17 cellular contexts compared by ENCODE assay signal in the genomic region with DNA sequence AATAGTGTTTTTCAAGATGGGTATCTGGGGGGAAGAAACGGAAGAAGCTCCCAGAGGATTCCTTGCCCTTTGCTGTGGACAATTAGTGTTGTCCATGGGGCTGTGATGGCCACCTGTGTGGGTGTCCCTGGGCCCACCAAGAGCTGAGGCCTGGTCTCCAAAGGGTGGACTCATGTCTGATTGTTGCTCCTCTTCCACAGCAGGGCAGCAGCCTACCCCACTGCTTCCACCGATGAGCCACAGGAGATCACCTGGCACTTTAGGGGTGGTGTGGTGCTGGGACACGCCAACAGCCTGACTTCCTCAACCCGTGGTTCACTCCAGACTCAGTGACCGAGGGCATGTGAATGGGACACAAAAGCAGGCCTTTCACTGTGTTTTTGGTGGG. TPM values are rescaled to one million over a fixed set of nuclear protein-coding genes. Genes with fewer than 3 reads are reported as not detected.
"Had no signal": no experiment of that assay in that cellular context is flagged by ENCODE, and none has a peak within 500 bp of the region (broad histone marks: within the 10 kb centered on the region; RNA-seq: fewer than 3 reads in every experiment).

No MANE protein-coding gene starts in this region.

- H3K27me3 ChIP-seq: adrenal gland, vagina had no signal

- H3K9me3 ChIP-seq: adrenal gland, mucosa of descending colon, thoracic aorta, vagina had no signal

- H3K27ac ChIP-seq: adrenal gland, epithelial cell of prostate, thoracic aorta, vagina had no signal

- DNase-seq: activated CD4-positive, alpha-beta memory T cell treated with anti-CD3 and anti-CD28 coated beads, Interleukin-2, amount 10 ng/mL, durations not matched to agents 7 days and 5 days; activated CD4-positive, alpha-beta T cell treated with anti-CD3 and anti-CD28 coated beads for 4 hours; activated effector memory CD4-positive, alpha-beta T cell treated with anti-CD3 and anti-CD28 coated beads, Interleukin-2, amount 50 U/mL, for 16 hours; activated T-cell treated with anti-CD3 and anti-CD28 coated beads, Interleukin-2, amount 50 U/mL, for 24 hours; central memory CD4-positive, alpha-beta T cell; cortex of kidney; effector memory CD4-positive, alpha-beta T cell; mammary epithelial cell; naive thymus-derived CD4-positive, alpha-beta T cell; retina; stimulated activated CD4-positive, alpha-beta T cell treated with anti-CD3 and anti-CD28 coated beads, Interleukin-4, amount 100 ng/mL, for 4 hours; stimulated activated CD8-positive, alpha-beta memory T cell treated with anti-CD3 and anti-CD28 coated beads, Interleukin-4, amount 100 ng/mL, for 48 hours had no signal

- ATAC-seq: naive thymus-derived CD4-positive, alpha-beta T cell had no signal

- H3K4me3 ChIP-seq: adrenal gland, mucosa of descending colon, thoracic aorta, vagina had no signal

RNA-seq across cellular contexts. Expression of a gene that starts 25.1 kb away (rescaled TPM):
- total RNA-seq: activated CD4-positive, alpha-beta memory T cell treated with anti-CD3 and anti-CD28 coated beads, Interleukin-2, amount 10 ng/mL, durations not matched to agents 7 days and 5 days; naive thymus-derived CD4-positive, alpha-beta T cell; vagina had no signal
- polyA plus RNA-seq: mammary epithelial cell had no signal
